22 cellular contexts compared by ENCODE assay signal in genomic region chr1:202592141-202592540, GRCh38.
DNase-seq lines count a peak whose midpoint lies in the region; ATAC-seq and TF ChIP-seq lines count a peak whose summit lies in the region.
"Had no signal": no experiment of that assay in that cellular context is flagged by ENCODE, and none has a peak within 500 bp of the region (broad histone marks: within the 10 kb centered on the region; RNA-seq: fewer than 3 reads in every experiment).

No MANE protein-coding gene starts in this region.

- no peaks in the 10 kb centered on the region for H3K9me3 ChIP-seq in left ventricle myocardium inferior (replicated peaks)
- H3K9me3 ChIP-seq in thoracic aorta, result no peaks in the 10 kb centered on the region
- H3K9me3 ChIP-seq: BLaER1, body of pancreas had no signal

- H3K4me3 ChIP-seq in left ventricle myocardium inferior, result no peak overlapping the region
- H3K4me3 ChIP-seq in thoracic aorta, result no peak overlapping the region
- H3K4me3 ChIP-seq: BLaER1, body of pancreas had no signal

- H3K27ac ChIP-seq in left ventricle myocardium inferior (replicated peaks) (peak overlapping the region; percentile 90), epithelial cell of prostate (peak overlapping the region; percentile 96), thoracic aorta (peak overlapping the region; percentile 94 to 96)
- H3K27ac ChIP-seq: BLaER1, body of pancreas had no signal

- ATAC-seq in left cardiac atrium, result no peak
- no peak for ATAC-seq in thoracic aorta (ENCODE audit: insufficient number of reproducible peaks, low FRiP score, low read depth)
- ATAC-seq in HG02884 (IDR thresholded peaks at IDR 0.05; ENCODE audit: unreplicated experiment), result no peak
- ATAC-seq: body of pancreas, esophagus mucosa had no signal

- peaks cover 74% of the 10 kb centered on the region for H3K4me1 ChIP-seq in left ventricle myocardium inferior
- peaks cover 20 to 61% of the 10 kb centered on the region in 2 donors for H3K4me1 ChIP-seq in thoracic aorta (ENCODE audit: control insufficient read depth in 1 of 2, low read depth in 2 of 2)

- DNase-seq in left ventricle myocardium inferior (no peak), left cardiac atrium (no peak), NCI-H69 (lab: John Stamatoyannopoulos, UW) (peak; percentile 18), epithelial cell of prostate (ENCODE audit: low read depth, low spot score) (no peak), thoracic aorta (ENCODE audit: low spot score) (no peak), ureter (ENCODE audit: low spot score) (no peak)
- DNase-seq in activated CD4-positive, CD25-positive, alpha-beta regulatory T cell treated with anti-CD3 and anti-CD28 coated beads, Interleukin-2, amount 50 U/mL, for 72 hours, result no peak
- DNase-seq: ACHN; activated CD4-positive, alpha-beta T cell treated with anti-CD3 and anti-CD28 coated beads, Interleukin-2, amount 50 U/mL, for 48 hours; activated effector memory CD4-positive, alpha-beta T cell treated with Interleukin-2 at 50 U/mL for 16 hours; body of pancreas; effector CD4-positive, alpha-beta T cell; HCEC 1CT; islet precursor cell; NCI-H1092 treated with DMSO at 0.1 percent for 48 hours; NCI-H2029; NCI-H226; NCI-H774; T-helper 9 cell had no signal

- intact Hi-C loops in left ventricle myocardium inferior (cut with micrococcal nuclease) (loop anchor here (10.0 kb wide), 1 partner anchor 87 kb away; no protein-coding TSS in a partner anchor), left cardiac atrium (cut with DNase I) (no loop called here)

- no peaks in the 10 kb centered on the region for H3K27me3 ChIP-seq in left ventricle myocardium inferior (ENCODE audit: low read depth)
- H3K27me3 ChIP-seq in thoracic aorta (replicated peaks; ENCODE audit: insufficient read depth), result no peaks in the 10 kb centered on the region
- H3K27me3 ChIP-seq: BLaER1, body of pancreas had no signal

- TF ChIP-seq CTCF in left ventricle myocardium inferior (IDR thresholded peaks at IDR 0.05; ENCODE audit: borderline replicate concordance) (no peak), thoracic aorta (IDR thresholded peaks at IDR 0.05) (no peak)

- no peaks in the 10 kb centered on the region for H3K36me3 ChIP-seq in left ventricle myocardium inferior
- H3K36me3 ChIP-seq in thoracic aorta, result peaks cover 8% of the 10 kb centered on the region
- H3K36me3 ChIP-seq: BLaER1 had no signal
